1 cellular context compared by ENCODE assay signal in the genomic region with DNA sequence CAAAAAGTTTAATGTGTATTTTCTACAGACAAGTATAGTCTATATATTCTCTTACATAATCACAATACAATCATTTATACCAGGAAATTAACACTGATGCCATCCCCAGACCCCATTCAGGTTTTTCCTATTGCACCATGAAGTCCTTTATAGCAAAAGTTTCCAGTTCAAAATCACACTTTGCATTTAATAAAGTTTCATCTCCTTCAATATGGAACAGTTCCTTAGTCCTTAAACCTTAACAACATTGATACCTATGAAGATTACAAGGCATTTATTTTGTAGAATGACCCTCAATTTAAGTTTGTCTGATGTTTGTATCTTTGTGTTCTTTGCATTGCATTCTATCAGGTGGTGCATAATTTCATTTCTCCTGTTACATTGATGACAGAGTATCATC.
TF ChIP-seq lines count a peak whose summit lies in the region.

No MANE protein-coding gene starts in this region.

TF ChIP-seq in K562, 482 proteins besides CTCF, POLR2A, EP300 and RAD21 (continues in another document):
- TF ChIP-seq SLC30A9 (CRISPR knock-in tag; IDR thresholded peaks at IDR 0.05) (no peak), BRD4 (IDR thresholded peaks at IDR 0.05) (no peak), WHSC1 (IDR thresholded peaks at IDR 0.05; ENCODE audit: low read length) (no peak), KLF13 (tag; IDR thresholded peaks at IDR 0.05; ENCODE audit: borderline replicate concordance, low read depth) (no peak), NELFE (IDR thresholded peaks at IDR 0.05; ENCODE audit: insufficient read depth, insufficient read length) (no peak), HDGF (IDR thresholded peaks at IDR 0.05) (0 out of 2 replicates have a peak, but pooled peaks have one; percentile 33), KAT2B (IDR thresholded peaks at IDR 0.05; ENCODE audit: low read depth, low read length) (no peak), ZC3H8 (IDR thresholded peaks at IDR 0.05) (no peak), ZNF23 (CRISPR knock-in tag; IDR thresholded peaks at IDR 0.05) (no peak), STAG1 (CRISPR knock-in tag; IDR thresholded peaks at IDR 0.05; ENCODE audit: borderline replicate concordance) (no peak)
- TF ChIP-seq, protein P1, sequence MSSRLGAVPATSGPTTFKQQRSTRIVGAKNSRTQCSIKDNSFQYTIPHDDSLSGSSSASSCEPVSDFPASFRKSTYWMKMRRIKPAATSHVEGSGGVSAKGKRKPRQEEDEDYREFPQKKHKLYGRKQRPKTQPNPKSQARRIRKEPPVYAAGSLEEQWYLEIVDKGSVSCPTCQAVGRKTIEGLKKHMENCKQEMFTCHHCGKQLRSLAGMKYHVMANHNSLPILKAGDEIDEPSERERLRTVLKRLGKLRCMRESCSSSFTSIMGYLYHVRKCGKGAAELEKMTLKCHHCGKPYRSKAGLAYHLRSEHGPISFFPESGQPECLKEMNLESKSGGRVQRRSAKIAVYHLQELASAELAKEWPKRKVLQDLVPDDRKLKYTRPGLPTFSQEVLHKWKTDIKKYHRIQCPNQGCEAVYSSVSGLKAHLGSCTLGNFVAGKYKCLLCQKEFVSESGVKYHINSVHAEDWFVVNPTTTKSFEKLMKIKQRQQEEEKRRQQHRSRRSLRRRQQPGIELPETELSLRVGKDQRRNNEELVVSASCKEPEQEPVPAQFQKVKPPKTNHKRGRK (tag; IDR thresholded peaks at IDR 0.05) = no peak
- TF ChIP-seq, protein P2, sequence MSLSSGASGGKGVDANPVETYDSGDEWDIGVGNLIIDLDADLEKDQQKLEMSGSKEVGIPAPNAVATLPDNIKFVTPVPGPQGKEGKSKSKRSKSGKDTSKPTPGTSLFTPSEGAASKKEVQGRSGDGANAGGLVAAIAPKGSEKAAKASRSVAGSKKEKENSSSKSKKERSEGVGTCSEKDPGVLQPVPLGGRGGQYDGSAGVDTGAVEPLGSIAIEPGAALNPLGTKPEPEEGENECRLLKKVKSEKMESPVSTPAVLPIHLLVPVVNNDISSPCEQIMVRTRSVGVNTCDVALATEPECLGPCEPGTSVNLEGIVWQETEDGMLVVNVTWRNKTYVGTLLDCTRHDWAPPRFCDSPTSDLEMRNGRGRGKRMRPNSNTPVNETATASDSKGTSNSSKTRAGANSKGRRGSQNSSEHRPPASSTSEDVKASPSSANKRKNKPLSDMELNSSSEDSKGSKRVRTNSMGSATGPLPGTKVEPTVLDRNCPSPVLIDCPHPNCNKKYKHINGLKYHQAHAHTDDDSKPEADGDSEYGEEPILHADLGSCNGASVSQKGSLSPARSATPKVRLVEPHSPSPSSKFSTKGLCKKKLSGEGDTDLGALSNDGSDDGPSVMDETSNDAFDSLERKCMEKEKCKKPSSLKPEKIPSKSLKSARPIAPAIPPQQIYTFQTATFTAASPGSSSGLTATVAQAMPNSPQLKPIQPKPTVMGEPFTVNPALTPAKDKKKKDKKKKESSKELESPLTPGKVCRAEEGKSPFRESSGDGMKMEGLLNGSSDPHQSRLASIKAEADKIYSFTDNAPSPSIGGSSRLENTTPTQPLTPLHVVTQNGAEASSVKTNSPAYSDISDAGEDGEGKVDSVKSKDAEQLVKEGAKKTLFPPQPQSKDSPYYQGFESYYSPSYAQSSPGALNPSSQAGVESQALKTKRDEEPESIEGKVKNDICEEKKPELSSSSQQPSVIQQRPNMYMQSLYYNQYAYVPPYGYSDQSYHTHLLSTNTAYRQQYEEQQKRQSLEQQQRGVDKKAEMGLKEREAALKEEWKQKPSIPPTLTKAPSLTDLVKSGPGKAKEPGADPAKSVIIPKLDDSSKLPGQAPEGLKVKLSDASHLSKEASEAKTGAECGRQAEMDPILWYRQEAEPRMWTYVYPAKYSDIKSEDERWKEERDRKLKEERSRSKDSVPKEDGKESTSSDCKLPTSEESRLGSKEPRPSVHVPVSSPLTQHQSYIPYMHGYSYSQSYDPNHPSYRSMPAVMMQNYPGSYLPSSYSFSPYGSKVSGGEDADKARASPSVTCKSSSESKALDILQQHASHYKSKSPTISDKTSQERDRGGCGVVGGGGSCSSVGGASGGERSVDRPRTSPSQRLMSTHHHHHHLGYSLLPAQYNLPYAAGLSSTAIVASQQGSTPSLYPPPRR (CRISPR knock-in tag; IDR thresholded peaks at IDR 0.05; ENCODE audit: borderline replicate concordance) = no peak
- TF ChIP-seq, protein P3, sequence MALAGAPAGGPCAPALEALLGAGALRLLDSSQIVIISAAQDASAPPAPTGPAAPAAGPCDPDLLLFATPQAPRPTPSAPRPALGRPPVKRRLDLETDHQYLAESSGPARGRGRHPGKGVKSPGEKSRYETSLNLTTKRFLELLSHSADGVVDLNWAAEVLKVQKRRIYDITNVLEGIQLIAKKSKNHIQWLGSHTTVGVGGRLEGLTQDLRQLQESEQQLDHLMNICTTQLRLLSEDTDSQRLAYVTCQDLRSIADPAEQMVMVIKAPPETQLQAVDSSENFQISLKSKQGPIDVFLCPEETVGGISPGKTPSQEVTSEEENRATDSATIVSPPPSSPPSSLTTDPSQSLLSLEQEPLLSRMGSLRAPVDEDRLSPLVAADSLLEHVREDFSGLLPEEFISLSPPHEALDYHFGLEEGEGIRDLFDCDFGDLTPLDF (CRISPR knock-in tag; IDR thresholded peaks at IDR 0.05) = no peak
- TF ChIP-seq, protein P4, sequence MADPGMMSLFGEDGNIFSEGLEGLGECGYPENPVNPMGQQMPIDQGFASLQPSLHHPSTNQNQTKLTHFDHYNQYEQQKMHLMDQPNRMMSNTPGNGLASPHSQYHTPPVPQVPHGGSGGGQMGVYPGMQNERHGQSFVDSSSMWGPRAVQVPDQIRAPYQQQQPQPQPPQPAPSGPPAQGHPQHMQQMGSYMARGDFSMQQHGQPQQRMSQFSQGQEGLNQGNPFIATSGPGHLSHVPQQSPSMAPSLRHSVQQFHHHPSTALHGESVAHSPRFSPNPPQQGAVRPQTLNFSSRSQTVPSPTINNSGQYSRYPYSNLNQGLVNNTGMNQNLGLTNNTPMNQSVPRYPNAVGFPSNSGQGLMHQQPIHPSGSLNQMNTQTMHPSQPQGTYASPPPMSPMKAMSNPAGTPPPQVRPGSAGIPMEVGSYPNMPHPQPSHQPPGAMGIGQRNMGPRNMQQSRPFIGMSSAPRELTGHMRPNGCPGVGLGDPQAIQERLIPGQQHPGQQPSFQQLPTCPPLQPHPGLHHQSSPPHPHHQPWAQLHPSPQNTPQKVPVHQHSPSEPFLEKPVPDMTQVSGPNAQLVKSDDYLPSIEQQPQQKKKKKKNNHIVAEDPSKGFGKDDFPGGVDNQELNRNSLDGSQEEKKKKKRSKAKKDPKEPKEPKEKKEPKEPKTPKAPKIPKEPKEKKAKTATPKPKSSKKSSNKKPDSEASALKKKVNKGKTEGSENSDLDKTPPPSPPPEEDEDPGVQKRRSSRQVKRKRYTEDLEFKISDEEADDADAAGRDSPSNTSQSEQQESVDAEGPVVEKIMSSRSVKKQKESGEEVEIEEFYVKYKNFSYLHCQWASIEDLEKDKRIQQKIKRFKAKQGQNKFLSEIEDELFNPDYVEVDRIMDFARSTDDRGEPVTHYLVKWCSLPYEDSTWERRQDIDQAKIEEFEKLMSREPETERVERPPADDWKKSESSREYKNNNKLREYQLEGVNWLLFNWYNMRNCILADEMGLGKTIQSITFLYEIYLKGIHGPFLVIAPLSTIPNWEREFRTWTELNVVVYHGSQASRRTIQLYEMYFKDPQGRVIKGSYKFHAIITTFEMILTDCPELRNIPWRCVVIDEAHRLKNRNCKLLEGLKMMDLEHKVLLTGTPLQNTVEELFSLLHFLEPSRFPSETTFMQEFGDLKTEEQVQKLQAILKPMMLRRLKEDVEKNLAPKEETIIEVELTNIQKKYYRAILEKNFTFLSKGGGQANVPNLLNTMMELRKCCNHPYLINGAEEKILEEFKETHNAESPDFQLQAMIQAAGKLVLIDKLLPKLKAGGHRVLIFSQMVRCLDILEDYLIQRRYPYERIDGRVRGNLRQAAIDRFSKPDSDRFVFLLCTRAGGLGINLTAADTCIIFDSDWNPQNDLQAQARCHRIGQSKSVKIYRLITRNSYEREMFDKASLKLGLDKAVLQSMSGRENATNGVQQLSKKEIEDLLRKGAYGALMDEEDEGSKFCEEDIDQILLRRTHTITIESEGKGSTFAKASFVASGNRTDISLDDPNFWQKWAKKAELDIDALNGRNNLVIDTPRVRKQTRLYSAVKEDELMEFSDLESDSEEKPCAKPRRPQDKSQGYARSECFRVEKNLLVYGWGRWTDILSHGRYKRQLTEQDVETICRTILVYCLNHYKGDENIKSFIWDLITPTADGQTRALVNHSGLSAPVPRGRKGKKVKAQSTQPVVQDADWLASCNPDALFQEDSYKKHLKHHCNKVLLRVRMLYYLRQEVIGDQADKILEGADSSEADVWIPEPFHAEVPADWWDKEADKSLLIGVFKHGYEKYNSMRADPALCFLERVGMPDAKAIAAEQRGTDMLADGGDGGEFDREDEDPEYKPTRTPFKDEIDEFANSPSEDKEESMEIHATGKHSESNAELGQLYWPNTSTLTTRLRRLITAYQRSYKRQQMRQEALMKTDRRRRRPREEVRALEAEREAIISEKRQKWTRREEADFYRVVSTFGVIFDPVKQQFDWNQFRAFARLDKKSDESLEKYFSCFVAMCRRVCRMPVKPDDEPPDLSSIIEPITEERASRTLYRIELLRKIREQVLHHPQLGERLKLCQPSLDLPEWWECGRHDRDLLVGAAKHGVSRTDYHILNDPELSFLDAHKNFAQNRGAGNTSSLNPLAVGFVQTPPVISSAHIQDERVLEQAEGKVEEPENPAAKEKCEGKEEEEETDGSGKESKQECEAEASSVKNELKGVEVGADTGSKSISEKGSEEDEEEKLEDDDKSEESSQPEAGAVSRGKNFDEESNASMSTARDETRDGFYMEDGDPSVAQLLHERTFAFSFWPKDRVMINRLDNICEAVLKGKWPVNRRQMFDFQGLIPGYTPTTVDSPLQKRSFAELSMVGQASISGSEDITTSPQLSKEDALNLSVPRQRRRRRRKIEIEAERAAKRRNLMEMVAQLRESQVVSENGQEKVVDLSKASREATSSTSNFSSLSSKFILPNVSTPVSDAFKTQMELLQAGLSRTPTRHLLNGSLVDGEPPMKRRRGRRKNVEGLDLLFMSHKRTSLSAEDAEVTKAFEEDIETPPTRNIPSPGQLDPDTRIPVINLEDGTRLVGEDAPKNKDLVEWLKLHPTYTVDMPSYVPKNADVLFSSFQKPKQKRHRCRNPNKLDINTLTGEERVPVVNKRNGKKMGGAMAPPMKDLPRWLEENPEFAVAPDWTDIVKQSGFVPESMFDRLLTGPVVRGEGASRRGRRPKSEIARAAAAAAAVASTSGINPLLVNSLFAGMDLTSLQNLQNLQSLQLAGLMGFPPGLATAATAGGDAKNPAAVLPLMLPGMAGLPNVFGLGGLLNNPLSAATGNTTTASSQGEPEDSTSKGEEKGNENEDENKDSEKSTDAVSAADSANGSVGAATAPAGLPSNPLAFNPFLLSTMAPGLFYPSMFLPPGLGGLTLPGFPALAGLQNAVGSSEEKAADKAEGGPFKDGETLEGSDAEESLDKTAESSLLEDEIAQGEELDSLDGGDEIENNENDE (IDR thresholded peaks at IDR 0.05; ENCODE audit: low read depth, low read length) = no peak
- TF ChIP-seq, protein P5, sequence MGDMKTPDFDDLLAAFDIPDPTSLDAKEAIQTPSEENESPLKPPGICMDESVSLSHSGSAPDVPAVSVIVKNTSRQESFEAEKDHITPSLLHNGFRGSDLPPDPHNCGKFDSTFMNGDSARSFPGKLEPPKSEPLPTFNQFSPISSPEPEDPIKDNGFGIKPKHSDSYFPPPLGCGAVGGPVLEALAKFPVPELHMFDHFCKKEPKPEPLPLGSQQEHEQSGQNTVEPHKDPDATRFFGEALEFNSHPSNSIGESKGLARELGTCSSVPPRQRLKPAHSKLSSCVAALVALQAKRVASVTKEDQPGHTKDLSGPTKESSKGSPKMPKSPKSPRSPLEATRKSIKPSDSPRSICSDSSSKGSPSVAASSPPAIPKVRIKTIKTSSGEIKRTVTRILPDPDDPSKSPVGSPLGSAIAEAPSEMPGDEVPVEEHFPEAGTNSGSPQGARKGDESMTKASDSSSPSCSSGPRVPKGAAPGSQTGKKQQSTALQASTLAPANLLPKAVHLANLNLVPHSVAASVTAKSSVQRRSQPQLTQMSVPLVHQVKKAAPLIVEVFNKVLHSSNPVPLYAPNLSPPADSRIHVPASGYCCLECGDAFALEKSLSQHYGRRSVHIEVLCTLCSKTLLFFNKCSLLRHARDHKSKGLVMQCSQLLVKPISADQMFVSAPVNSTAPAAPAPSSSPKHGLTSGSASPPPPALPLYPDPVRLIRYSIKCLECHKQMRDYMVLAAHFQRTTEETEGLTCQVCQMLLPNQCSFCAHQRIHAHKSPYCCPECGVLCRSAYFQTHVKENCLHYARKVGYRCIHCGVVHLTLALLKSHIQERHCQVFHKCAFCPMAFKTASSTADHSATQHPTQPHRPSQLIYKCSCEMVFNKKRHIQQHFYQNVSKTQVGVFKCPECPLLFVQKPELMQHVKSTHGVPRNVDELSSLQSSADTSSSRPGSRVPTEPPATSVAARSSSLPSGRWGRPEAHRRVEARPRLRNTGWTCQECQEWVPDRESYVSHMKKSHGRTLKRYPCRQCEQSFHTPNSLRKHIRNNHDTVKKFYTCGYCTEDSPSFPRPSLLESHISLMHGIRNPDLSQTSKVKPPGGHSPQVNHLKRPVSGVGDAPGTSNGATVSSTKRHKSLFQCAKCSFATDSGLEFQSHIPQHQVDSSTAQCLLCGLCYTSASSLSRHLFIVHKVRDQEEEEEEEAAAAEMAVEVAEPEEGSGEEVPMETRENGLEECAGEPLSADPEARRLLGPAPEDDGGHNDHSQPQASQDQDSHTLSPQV (IDR thresholded peaks at IDR 0.05) = 0 out of 2 replicates have a peak, but pooled peaks have one; percentile 30
- TF ChIP-seq, protein P6, sequence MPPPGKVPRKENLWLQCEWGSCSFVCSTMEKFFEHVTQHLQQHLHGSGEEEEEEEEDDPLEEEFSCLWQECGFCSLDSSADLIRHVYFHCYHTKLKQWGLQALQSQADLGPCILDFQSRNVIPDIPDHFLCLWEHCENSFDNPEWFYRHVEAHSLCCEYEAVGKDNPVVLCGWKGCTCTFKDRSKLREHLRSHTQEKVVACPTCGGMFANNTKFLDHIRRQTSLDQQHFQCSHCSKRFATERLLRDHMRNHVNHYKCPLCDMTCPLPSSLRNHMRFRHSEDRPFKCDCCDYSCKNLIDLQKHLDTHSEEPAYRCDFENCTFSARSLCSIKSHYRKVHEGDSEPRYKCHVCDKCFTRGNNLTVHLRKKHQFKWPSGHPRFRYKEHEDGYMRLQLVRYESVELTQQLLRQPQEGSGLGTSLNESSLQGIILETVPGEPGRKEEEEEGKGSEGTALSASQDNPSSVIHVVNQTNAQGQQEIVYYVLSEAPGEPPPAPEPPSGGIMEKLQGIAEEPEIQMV (tag; conservative IDR thresholded peaks at IDR 0.05; ENCODE audit: low read depth) = no peak
